Comparison of ENCODE assay signal across 11 cellular contexts in the genomic region with DNA sequence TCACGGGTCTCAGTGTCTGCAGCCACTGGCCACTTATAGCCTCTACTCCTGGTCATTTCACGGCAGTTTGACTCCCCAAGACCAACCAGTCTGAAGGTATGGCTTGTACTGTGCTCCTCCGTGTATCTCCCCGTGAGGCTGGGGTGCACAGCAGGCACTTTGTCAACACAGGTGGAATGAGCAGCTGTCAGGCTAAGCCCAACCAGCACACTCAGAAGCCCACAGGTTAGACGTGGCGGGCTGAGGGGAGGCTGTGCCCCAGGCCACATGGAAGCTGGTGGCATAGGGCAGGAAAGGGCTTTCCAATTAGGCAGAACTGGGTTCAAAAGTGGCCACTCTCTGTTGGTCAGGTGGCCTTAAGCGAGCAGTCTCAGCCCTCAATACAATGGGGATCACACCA. TPM values are rescaled to one million over a fixed set of nuclear protein-coding genes. Genes with fewer than 3 reads are reported as not detected.
A peak's percentile ranks its signal among the peaks of the same experiment; 100 is the strongest.
DNase-seq lines count a peak whose midpoint lies in the region; ATAC-seq and TF ChIP-seq lines count a peak whose summit lies in the region.
"Had no signal": no experiment of that assay in that cellular context is flagged by ENCODE, and none has a peak within 500 bp of the region (broad histone marks: within the 10 kb centered on the region; RNA-seq: fewer than 3 reads in every experiment).

No MANE protein-coding gene starts in this region.

- no peaks in the 10 kb centered on the region for H3K9me3 Mint-ChIP-seq in endothelial cell (ENCODE audit: unreplicated experiment)

- peaks cover 24% of the 10 kb centered on the region for H3K27me3 Mint-ChIP-seq in endothelial cell (ENCODE audit: unreplicated experiment)

- peaks cover 63% of the 10 kb centered on the region for H3K4me1 ChIP-seq in NT2/D1 (ENCODE audit: insufficient read depth, insufficient read length)

- no peak overlapping the region for H3K4me3 Mint-ChIP-seq in endothelial cell (ENCODE audit: unreplicated experiment)

- no peaks in the 10 kb centered on the region for H3K27me3 ChIP-seq in NT2/D1 (ENCODE audit: insufficient read depth, insufficient read length)
- H3K27me3 ChIP-seq: adrenal gland had no signal

- peak; percentile 12 for ATAC-seq in HG02759 (IDR thresholded peaks at IDR 0.05; ENCODE audit: unreplicated experiment)
- ATAC-seq: SK-N-SH treated with all-trans-retinoic acid at 6 μM for 48 hours had no signal

- peaks cover 39% of the 10 kb centered on the region for H3K36me3 ChIP-seq in NT2/D1 (ENCODE audit: insufficient read depth, insufficient read length, low read length)
- H3K36me3 ChIP-seq: adrenal gland had no signal

- H3K9ac ChIP-seq in NT2/D1 (ENCODE audit: insufficient read length, low read depth), result peak overlapping the region; percentile 46

- no peak for TF ChIP-seq CTCF in endothelial cell (IDR thresholded peaks at IDR 0.05; ENCODE audit: unreplicated experiment)

- DNase-seq in COR-L47 (lab: John Stamatoyannopoulos, UW), result peak; percentile 65
- no peak for DNase-seq in NT2/D1 (ENCODE audit: low read depth, low spot score)
- DNase-seq in left kidney (ENCODE audit: low read depth, low spot score), result peak; percentile 44
- no peak for DNase-seq in endothelial cell (ENCODE audit: low spot score)
- no peak for DNase-seq in C1 segment of cervical spinal cord (lab: John Stamatoyannopoulos, UW)
- no peak for DNase-seq in iPS-NIHi7 (ENCODE audit: extremely low spot score)
- no peak for DNase-seq in inferior parietal cortex (ENCODE audit: extremely low spot score)
- DNase-seq: adrenal gland had no signal

- H3K4me3 ChIP-seq in NT2/D1 (ENCODE audit: insufficient read length, low read depth), result no peak overlapping the region
- H3K4me3 ChIP-seq: adrenal gland, dorsolateral prefrontal cortex had no signal

- peaks cover 30% of the 10 kb centered on the region for H3K36me3 Mint-ChIP-seq in endothelial cell (ENCODE audit: low read depth, unreplicated experiment)

- H3K9me3 ChIP-seq in NT2/D1 (ENCODE audit: insufficient read depth, low read length), result no peaks in the 10 kb centered on the region
- H3K9me3 ChIP-seq: adrenal gland had no signal

- H3K27ac Mint-ChIP-seq in endothelial cell (ENCODE audit: unreplicated experiment), result no peak overlapping the region

- peaks cover 47% of the 10 kb centered on the region for H3K4me1 Mint-ChIP-seq in endothelial cell (ENCODE audit: unreplicated experiment)

RNA-seq across cellular contexts. Expression of a gene that starts 7.0 kb away (rescaled TPM):
- total RNA-seq in endothelial cell (ENCODE audit: unreplicated experiment), result 149 TPM

Comparison
In these comparisons a context has a peak if more than half of its experiments do, and no peak if none do; other contexts are left out.
1. DNase-seq: peak in COR-L47 (single experiment) and left kidney (single experiment); none in NT2/D1 (single experiment), endothelial cell (single experiment), C1 segment of cervical spinal cord (0 of 14), iPS-NIHi7 (single experiment) and inferior parietal cortex (single experiment).